In genomic region chr5:1785062-1785461, GRCh38 we compare ENCODE assay signal across 7 cellular contexts.
"Had no signal": no experiment of that assay in that cellular context is flagged by ENCODE, and none has a peak within 500 bp of the region (broad histone marks: within the 10 kb centered on the region; RNA-seq: fewer than 3 reads in every experiment).

No MANE protein-coding gene starts in this region.

- H3K27ac Mint-ChIP-seq: activated T-cell treated with anti-CD3 and anti-CD28 coated beads, Interleukin-2, amount 50 U/mL, for 24 hours had no signal

- H3K4me1 ChIP-seq: foreskin keratinocyte had no signal

- ATAC-seq: foreskin keratinocyte, heart left ventricle had no signal

- H3K27ac ChIP-seq: foreskin keratinocyte, heart left ventricle, ovary had no signal

- H3K27me3 ChIP-seq: ovary had no signal

- H3K9me3 Mint-ChIP-seq: activated T-cell treated with anti-CD3 and anti-CD28 coated beads, Interleukin-2, amount 50 U/mL, for 24 hours; neural crest cell had no signal

- H3K9me3 ChIP-seq: heart left ventricle, ovary had no signal

- H3K4me3 Mint-ChIP-seq: activated T-cell treated with anti-CD3 and anti-CD28 coated beads, Interleukin-2, amount 50 U/mL, for 24 hours; neural crest cell had no signal

- DNase-seq: activated CD4-positive, alpha-beta T cell treated with anti-CD3 and anti-CD28 coated beads, Interleukin-2, amount 50 U/mL, for 1 hour; activated effector memory CD4-positive, alpha-beta T cell treated with anti-CD3 and anti-CD28 coated beads, Interleukin-2, amount 50 U/mL, for 16 hours; activated T-cell treated with anti-CD3 and anti-CD28 coated beads, Interleukin-2, amount 50 U/mL, for 24 hours; foreskin keratinocyte; heart left ventricle had no signal

- H3K27me3 Mint-ChIP-seq: activated T-cell treated with anti-CD3 and anti-CD28 coated beads, Interleukin-2, amount 50 U/mL, for 24 hours had no signal
